16 cellular contexts compared by ENCODE assay signal in the genomic region with DNA sequence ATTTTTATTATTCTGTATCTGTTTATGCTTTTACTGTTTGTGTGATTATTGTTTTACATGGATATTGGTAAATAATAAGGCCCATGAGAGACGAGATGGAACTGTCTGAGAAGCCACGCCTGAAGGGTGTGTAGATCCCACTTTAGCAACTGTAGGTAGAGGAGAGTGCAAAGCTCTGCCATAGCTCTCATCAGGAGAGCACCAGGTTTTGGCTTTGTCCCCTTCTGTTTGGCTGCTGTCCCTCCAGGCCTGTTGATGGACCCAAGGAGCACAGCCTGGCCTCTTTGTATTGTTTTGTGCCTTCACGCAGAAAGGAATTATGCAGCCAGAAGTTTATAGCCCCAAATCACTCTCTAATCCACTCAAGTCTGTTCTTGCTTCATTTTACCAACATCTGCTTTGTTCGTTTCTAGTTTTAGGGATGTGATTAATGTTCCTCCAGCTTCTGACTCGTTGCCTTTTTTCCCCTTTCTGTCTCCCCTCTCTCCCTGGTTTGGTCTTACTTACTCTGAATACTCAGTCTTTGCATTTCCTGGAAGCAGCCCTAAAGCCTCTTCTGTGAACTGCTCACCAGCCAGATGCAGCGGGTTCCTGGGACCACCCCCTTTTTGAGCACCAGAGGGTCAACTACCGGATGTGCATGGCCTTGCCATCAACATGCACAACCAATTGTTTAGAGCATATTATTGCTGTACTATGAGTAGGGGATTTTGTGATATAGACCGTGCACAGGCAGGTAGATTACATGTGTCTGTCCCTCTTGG.
DNase-seq lines count a peak whose midpoint lies in the region; ATAC-seq and TF ChIP-seq lines count a peak whose summit lies in the region.
"Had no signal": no experiment of that assay in that cellular context is flagged by ENCODE, and none has a peak within 500 bp of the region (broad histone marks: within the 10 kb centered on the region; RNA-seq: fewer than 3 reads in every experiment).

No MANE protein-coding gene starts in this region.

- no peaks in the 10 kb centered on the region for H3K9me3 ChIP-seq in KOPT-K1 (ENCODE audit: insufficient read depth, low read length, poor library complexity, severe bottlenecking)
- no peaks in the 10 kb centered on the region for H3K9me3 ChIP-seq in T-helper 17 cell (ENCODE audit: control insufficient read depth, low read length, poor library complexity, severe bottlenecking)

- POLR2A ChIA-PET in activated CD8-positive, alpha-beta T cell treated with anti-CD3 and anti-CD28 coated beads, Interleukin-2, amount 10 ng/mL, durations not matched to agents 7 days and 5 days (lab: Charles Lee), result interaction anchor here (0.6 kb wide), 1 partner anchor 129 kb away, joined by 3 read pairs; no protein-coding TSS in a partner anchor
- POLR2A ChIA-PET in activated CD8-positive, alpha-beta T cell treated with anti-CD3 and anti-CD28 coated beads for 36 hours (lab: Charles Lee), result no interaction called here

- H3K27me3 Mint-ChIP-seq in activated CD8-positive, alpha-beta T cell treated with anti-CD3 and anti-CD28 coated beads, Interleukin-2, amount 10 ng/mL, durations not matched to agents 7 days and 5 days (ENCODE audit: low read depth), result peaks cover 6% of the 10 kb centered on the region
- H3K27me3 Mint-ChIP-seq in activated CD8-positive, alpha-beta T cell treated with anti-CD3 and anti-CD28 coated beads for 36 hours, result no peaks in the 10 kb centered on the region
- peaks cover 3% of the 10 kb centered on the region for H3K27me3 Mint-ChIP-seq in nephron (ENCODE audit: low read depth)
- no peaks in the 10 kb centered on the region for H3K27me3 Mint-ChIP-seq in T-helper 17 cell

- peak overlapping the region; percentile 3 for H3K4me3 Mint-ChIP-seq in activated CD8-positive, alpha-beta T cell treated with anti-CD3 and anti-CD28 coated beads, Interleukin-2, amount 10 ng/mL, durations not matched to agents 7 days and 5 days
- no peak overlapping the region for H3K4me3 Mint-ChIP-seq in activated CD8-positive, alpha-beta T cell treated with anti-CD3 and anti-CD28 coated beads for 36 hours
- H3K4me3 Mint-ChIP-seq in nephron (no peak overlapping the region), T-helper 17 cell (no peak overlapping the region)
- H3K4me3 Mint-ChIP-seq: CD4-positive, CD25-positive, alpha-beta regulatory T cell; H9 had no signal

- H3K9me3 Mint-ChIP-seq in activated CD8-positive, alpha-beta T cell treated with anti-CD3 and anti-CD28 coated beads, Interleukin-2, amount 10 ng/mL, durations not matched to agents 7 days and 5 days (ENCODE audit: insufficient read depth), result no peaks in the 10 kb centered on the region
- no peaks in the 10 kb centered on the region for H3K9me3 Mint-ChIP-seq in activated CD8-positive, alpha-beta T cell treated with anti-CD3 and anti-CD28 coated beads for 36 hours
- no peaks in the 10 kb centered on the region for H3K9me3 Mint-ChIP-seq in nephron
- H3K9me3 Mint-ChIP-seq: H9 had no signal

- H3K4me1 Mint-ChIP-seq in activated CD8-positive, alpha-beta T cell treated with anti-CD3 and anti-CD28 coated beads, Interleukin-2, amount 10 ng/mL, durations not matched to agents 7 days and 5 days (ENCODE audit: low read depth), result peaks cover 23% of the 10 kb centered on the region
- peaks cover 4% of the 10 kb centered on the region for H3K4me1 Mint-ChIP-seq in activated CD8-positive, alpha-beta T cell treated with anti-CD3 and anti-CD28 coated beads for 36 hours (ENCODE audit: low read depth)
- H3K4me1 Mint-ChIP-seq in nephron (peaks cover 14% of the 10 kb centered on the region), T-helper 17 cell (no peaks in the 10 kb centered on the region)
- H3K4me1 Mint-ChIP-seq: CD4-positive, CD25-positive, alpha-beta regulatory T cell had no signal

- H3K36me3 ChIP-seq in KOPT-K1 (ENCODE audit: insufficient read depth, low read length), result no peaks in the 10 kb centered on the region

- no peak for ATAC-seq in activated CD8-positive, alpha-beta T cell treated with anti-CD3 and anti-CD28 coated beads, Interleukin-2, amount 10 ng/mL, durations not matched to agents 7 days and 5 days
- ATAC-seq in activated CD8-positive, alpha-beta T cell treated with anti-CD3 and anti-CD28 coated beads for 36 hours, result no peak
- ATAC-seq in omental fat pad (ENCODE audit: low FRiP score) (no peak), T-helper 17 cell (no peak)
- ATAC-seq: K562 had no signal

- peak; percentile 42 for DNase-seq in activated CD8-positive, alpha-beta T cell treated with anti-CD3 and anti-CD28 coated beads, Interleukin-2, amount 10 ng/mL, durations not matched to agents 7 days and 5 days
- DNase-seq in activated CD8-positive, alpha-beta T cell treated with anti-CD3 and anti-CD28 coated beads for 36 hours, result no peak
- DNase-seq in OCI-M1 (lab: John Stamatoyannopoulos, UW) (peak; percentile 37), omental fat pad (ENCODE audit: low spot score) (no peak), T-helper 17 cell (no peak)
- DNase-seq: DMS79 treated with DMSO at 0.1 percent for 48 hours, H9, MM.1S, NCI-H1092, NCI-H1436, NCI-H187 treated with DMSO at 0.1 percent for 48 hours, Right ventricle myocardium superior had no signal

- no peaks in the 10 kb centered on the region for H3K36me3 Mint-ChIP-seq in activated CD8-positive, alpha-beta T cell treated with anti-CD3 and anti-CD28 coated beads, Interleukin-2, amount 10 ng/mL, durations not matched to agents 7 days and 5 days (ENCODE audit: low read depth)
- no peaks in the 10 kb centered on the region for H3K36me3 Mint-ChIP-seq in activated CD8-positive, alpha-beta T cell treated with anti-CD3 and anti-CD28 coated beads for 36 hours (ENCODE audit: low read depth)
- H3K36me3 Mint-ChIP-seq in nephron (ENCODE audit: low read depth) (peaks cover 4% of the 10 kb centered on the region), T-helper 17 cell (ENCODE audit: low read depth) (peaks cover 7% of the 10 kb centered on the region)
- H3K36me3 Mint-ChIP-seq: CD4-positive, CD25-positive, alpha-beta regulatory T cell had no signal

- peak overlapping the region; percentile 58 for H3K27ac ChIP-seq in KOPT-K1 (ENCODE audit: low read depth, low read length, poor library complexity, severe bottlenecking)

- TF ChIP-seq CTCF in activated CD8-positive, alpha-beta T cell treated with anti-CD3 and anti-CD28 coated beads for 36 hours (IDR thresholded peaks at IDR 0.05), result no peak
- no peak for TF ChIP-seq CTCF in nephron (IDR thresholded peaks at IDR 0.05; ENCODE audit: unreplicated experiment in 3 of 3)
- no peak for TF ChIP-seq CTCF in omental fat pad (IDR thresholded peaks at IDR 0.05)

- CTCF ChIA-PET in activated CD8-positive, alpha-beta T cell treated with anti-CD3 and anti-CD28 coated beads, Interleukin-2, amount 10 ng/mL, durations not matched to agents 7 days and 5 days (lab: Charles Lee), result interaction anchor here (4.2 kb wide), 1 partner anchor 9 kb away, joined by 21 read pairs; no protein-coding TSS in a partner anchor
- CTCF ChIA-PET in activated CD8-positive, alpha-beta T cell treated with anti-CD3 and anti-CD28 coated beads for 36 hours (lab: Charles Lee), result interaction anchor here (1.3 to 1.9 kb wide), 2 partner anchors 7 to 15 kb away, joined by 3 to 9 read pairs; no protein-coding TSS in a partner anchor

- intact Hi-C loops in activated CD8-positive, alpha-beta T cell treated with anti-CD3 and anti-CD28 coated beads for 36 hours (cut with micrococcal nuclease), result no loop called here

- peak overlapping the region; percentile 86 for H3K27ac Mint-ChIP-seq in activated CD8-positive, alpha-beta T cell treated with anti-CD3 and anti-CD28 coated beads, Interleukin-2, amount 10 ng/mL, durations not matched to agents 7 days and 5 days
- H3K27ac Mint-ChIP-seq in activated CD8-positive, alpha-beta T cell treated with anti-CD3 and anti-CD28 coated beads for 36 hours, result no peak overlapping the region
- H3K27ac Mint-ChIP-seq in nephron (peak overlapping the region in 2 of 3 experiments; percentile 11 to 74), T-helper 17 cell (no peak overlapping the region)

Comparison
In these comparisons a context has a peak if more than half of its experiments do, and no peak if none do; other contexts are left out.
1. DNase-seq: peak in activated CD8-positive, alpha-beta T cell treated with anti-CD3 and anti-CD28 coated beads, Interleukin-2, amount 10 ng/mL, durations not matched to agents 7 days and 5 days (single experiment) and OCI-M1 (single experiment); none in activated CD8-positive, alpha-beta T cell treated with anti-CD3 and anti-CD28 coated beads for 36 hours (single experiment), omental fat pad (single experiment) and T-helper 17 cell (0 of 3).
2. H3K27ac Mint-ChIP-seq: peak in activated CD8-positive, alpha-beta T cell treated with anti-CD3 and anti-CD28 coated beads, Interleukin-2, amount 10 ng/mL, durations not matched to agents 7 days and 5 days (single experiment) and nephron (2 of 3); none in activated CD8-positive, alpha-beta T cell treated with anti-CD3 and anti-CD28 coated beads for 36 hours (single experiment) and T-helper 17 cell (single experiment).